In the genomic region with DNA sequence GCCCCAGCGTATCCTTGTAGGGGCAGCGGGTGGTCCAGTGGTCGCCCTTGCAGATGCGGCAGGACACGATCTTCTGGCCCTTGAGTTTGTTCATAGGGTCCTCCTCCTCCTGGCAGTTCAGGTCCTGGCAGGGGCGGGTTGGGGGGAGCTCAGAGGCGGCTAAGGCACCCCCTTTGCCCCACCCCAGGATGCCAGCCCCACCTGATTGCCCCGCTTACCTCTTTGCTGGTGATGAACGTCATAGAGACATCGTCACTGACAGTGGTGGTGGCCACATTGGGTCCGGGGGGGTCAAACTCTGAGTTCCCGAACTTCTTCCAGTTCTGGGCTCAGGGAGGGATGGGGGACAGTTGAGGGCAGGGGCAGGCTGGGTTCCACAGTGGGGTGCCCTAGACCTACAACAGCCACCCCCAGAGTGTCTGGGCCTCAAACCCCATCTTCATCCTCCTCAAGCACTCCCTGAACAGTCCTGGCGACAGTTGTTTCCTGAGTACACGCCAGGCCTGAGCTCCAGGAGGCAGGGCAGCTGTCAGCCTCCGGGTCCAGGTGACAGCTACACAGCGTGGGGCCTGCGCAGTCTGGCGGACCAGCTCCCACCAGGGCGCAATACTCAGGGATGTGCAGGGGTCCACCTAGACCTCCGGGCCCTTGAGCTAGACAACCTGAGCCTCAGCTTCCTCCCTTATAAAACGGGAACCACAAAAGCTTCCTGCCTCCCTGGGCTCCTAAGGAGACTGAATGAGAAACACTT, we compare ENCODE assay signal across 19 cellular contexts. TPM values are rescaled to one million over a fixed set of nuclear protein-coding genes. Genes with fewer than 3 reads are reported as not detected.
DNase-seq lines count a peak whose midpoint lies in the region; ATAC-seq and TF ChIP-seq lines count a peak whose summit lies in the region.
"Had no signal": no experiment of that assay in that cellular context is flagged by ENCODE, and none has a peak within 500 bp of the region (broad histone marks: within the 10 kb centered on the region; RNA-seq: fewer than 3 reads in every experiment).

No MANE protein-coding gene starts in this region.

- CTCF ChIA-PET in activated naive CD4-positive, alpha-beta T cell treated with anti-CD3 and anti-CD28 coated beads, Interleukin-2, amount 10 ng/mL, durations not matched to agents 7 days and 5 days (lab: Charles Lee): interaction anchor here (0.6 to 1.6 kb wide), 3 partner anchors 11 to 257 kb away, joined by 3 to 8 read pairs (median 3); partner anchors contain the start of gene PPAN
- CTCF ChIA-PET in activated CD8-positive, alpha-beta T cell treated with anti-CD3 and anti-CD28 coated beads, Interleukin-2, amount 10 ng/mL, durations not matched to agents 7 days and 5 days (lab: Charles Lee): interaction anchor here (0.9 to 1.7 kb wide), 3 partner anchors 18 to 185 kb away, joined by 3 to 8 read pairs (median 8); no protein-coding TSS in a partner anchor

- H3K36me3 ChIP-seq in BE2C: peaks cover 35% of the 10 kb centered on the region

- POLR2A ChIA-PET in activated CD8-positive, alpha-beta T cell treated with anti-CD3 and anti-CD28 coated beads, Interleukin-2, amount 10 ng/mL, durations not matched to agents 7 days and 5 days (lab: Charles Lee): interaction anchor here (0.8 to 9.8 kb wide), 3 partner anchors 13 to 26 kb away, joined by 3 to 92 read pairs (median 6); partner anchors contain the start of genes ANGPTL6 and PPAN

- no peaks in the 10 kb centered on the region for H3K9me3 ChIP-seq in BE2C
- H3K9me3 ChIP-seq: neutrophil, tibial artery had no signal

- H3K9me3 Mint-ChIP-seq in activated naive CD4-positive, alpha-beta T cell treated with anti-CD3 and anti-CD28 coated beads, Interleukin-2, amount 10 ng/mL, durations not matched to agents 7 days and 5 days: no peaks in the 10 kb centered on the region
- H3K9me3 Mint-ChIP-seq in activated CD8-positive, alpha-beta T cell treated with anti-CD3 and anti-CD28 coated beads, Interleukin-2, amount 10 ng/mL, durations not matched to agents 7 days and 5 days (ENCODE audit: insufficient read depth): no peaks in the 10 kb centered on the region
- no peaks in the 10 kb centered on the region for H3K9me3 Mint-ChIP-seq in naive B cell
- no peaks in the 10 kb centered on the region for H3K9me3 Mint-ChIP-seq in type B pancreatic cell

- TF ChIP-seq CTCF in type B pancreatic cell (conservative IDR thresholded peaks at IDR 0.05): no peak
- TF ChIP-seq CTCF in BE2C (IDR thresholded peaks at IDR 0.05; ENCODE audit: low read depth, low read length): no peak

- H3K4me3 Mint-ChIP-seq in activated naive CD4-positive, alpha-beta T cell treated with anti-CD3 and anti-CD28 coated beads, Interleukin-2, amount 10 ng/mL, durations not matched to agents 7 days and 5 days: peak overlapping the region; percentile 18
- H3K4me3 Mint-ChIP-seq in activated CD8-positive, alpha-beta T cell treated with anti-CD3 and anti-CD28 coated beads, Interleukin-2, amount 10 ng/mL, durations not matched to agents 7 days and 5 days: peak overlapping the region; percentile 12
- H3K4me3 Mint-ChIP-seq in naive B cell: peak overlapping the region in 5 of 8 donors; percentile 44 to 90 (median 53)
- H3K4me3 Mint-ChIP-seq in type B pancreatic cell: peak overlapping the region; percentile 28

- H3K27me3 ChIP-seq in BE2C: no peaks in the 10 kb centered on the region
- H3K27me3 ChIP-seq: neutrophil, tibial artery had no signal

- peaks cover 35% of the 10 kb centered on the region for H3K36me3 Mint-ChIP-seq in activated naive CD4-positive, alpha-beta T cell treated with anti-CD3 and anti-CD28 coated beads, Interleukin-2, amount 10 ng/mL, durations not matched to agents 7 days and 5 days
- H3K36me3 Mint-ChIP-seq in activated CD8-positive, alpha-beta T cell treated with anti-CD3 and anti-CD28 coated beads, Interleukin-2, amount 10 ng/mL, durations not matched to agents 7 days and 5 days (ENCODE audit: low read depth): peaks cover 48% of the 10 kb centered on the region
- H3K36me3 Mint-ChIP-seq in naive B cell (no peaks in the 10 kb centered on the region), type B pancreatic cell (no peaks in the 10 kb centered on the region)

- peaks cover 4% of the 10 kb centered on the region; the same call in 1 of the 2 replicates for H3K4me1 ChIP-seq in BE2C

- H3K4me1 Mint-ChIP-seq in activated naive CD4-positive, alpha-beta T cell treated with anti-CD3 and anti-CD28 coated beads, Interleukin-2, amount 10 ng/mL, durations not matched to agents 7 days and 5 days: peaks cover 37% of the 10 kb centered on the region
- H3K4me1 Mint-ChIP-seq in activated CD8-positive, alpha-beta T cell treated with anti-CD3 and anti-CD28 coated beads, Interleukin-2, amount 10 ng/mL, durations not matched to agents 7 days and 5 days (ENCODE audit: low read depth): peaks cover 44% of the 10 kb centered on the region
- H3K4me1 Mint-ChIP-seq in naive B cell: peaks cover 25 to 35% (median 34%) of the 10 kb centered on the region in 3 donors
- H3K4me1 Mint-ChIP-seq in type B pancreatic cell (ENCODE audit: unreplicated experiment): peaks cover 4% of the 10 kb centered on the region

- H3K27ac Mint-ChIP-seq in activated naive CD4-positive, alpha-beta T cell treated with anti-CD3 and anti-CD28 coated beads, Interleukin-2, amount 10 ng/mL, durations not matched to agents 7 days and 5 days: no peak overlapping the region
- no peak overlapping the region for H3K27ac Mint-ChIP-seq in activated CD8-positive, alpha-beta T cell treated with anti-CD3 and anti-CD28 coated beads, Interleukin-2, amount 10 ng/mL, durations not matched to agents 7 days and 5 days
- H3K27ac Mint-ChIP-seq in naive B cell (no peak overlapping the region), type B pancreatic cell (no peak overlapping the region)

- no peak overlapping the region for H3K4me3 ChIP-seq in BE2C (ENCODE audit: low read depth, low read length)
- H3K4me3 ChIP-seq: tibial artery had no signal

- no peak for ATAC-seq in activated CD8-positive, alpha-beta T cell treated with anti-CD3 and anti-CD28 coated beads, Interleukin-2, amount 10 ng/mL, durations not matched to agents 7 days and 5 days
- ATAC-seq in naive B cell (ENCODE audit: low read depth in 2 of 2): no peak
- no peak for ATAC-seq in HG03025 (IDR thresholded peaks at IDR 0.05; ENCODE audit: low FRiP score, unreplicated experiment)

- no peak for DNase-seq in activated naive CD4-positive, alpha-beta T cell treated with anti-CD3 and anti-CD28 coated beads, Interleukin-2, amount 10 ng/mL, durations not matched to agents 7 days and 5 days
- no peak for DNase-seq in activated naive CD4-positive, alpha-beta T cell treated with Interleukin-2 at 50 U/mL for 16 hours
- no peak for DNase-seq in activated CD8-positive, alpha-beta T cell treated with anti-CD3 and anti-CD28 coated beads, Interleukin-2, amount 10 ng/mL, durations not matched to agents 7 days and 5 days
- DNase-seq in naive B cell (no peak), type B pancreatic cell (ENCODE audit: extremely low spot score, unreplicated experiment) (no peak), NCI-H1694 treated with DMSO at 0.1 percent for 48 hours (lab: John Stamatoyannopoulos, UW) (no peak), BE2C (no peak)
- DNase-seq: hypothalamus; kidney glomerular epithelial cell; mesenchymal stem cell; NCI-H2081; stimulated activated naive CD4-positive, alpha-beta T cell; tibial artery had no signal

- no peaks in the 10 kb centered on the region for H3K27me3 Mint-ChIP-seq in activated naive CD4-positive, alpha-beta T cell treated with anti-CD3 and anti-CD28 coated beads, Interleukin-2, amount 10 ng/mL, durations not matched to agents 7 days and 5 days
- H3K27me3 Mint-ChIP-seq in activated CD8-positive, alpha-beta T cell treated with anti-CD3 and anti-CD28 coated beads, Interleukin-2, amount 10 ng/mL, durations not matched to agents 7 days and 5 days (ENCODE audit: low read depth): no peaks in the 10 kb centered on the region
- no peaks in the 10 kb centered on the region for H3K27me3 Mint-ChIP-seq in naive B cell
- H3K27me3 Mint-ChIP-seq in type B pancreatic cell: no peaks in the 10 kb centered on the region

RNA-seq across cellular contexts. Expression of gene EIF3G, which starts 2.7 kb away (rescaled TPM):
- 100 to 1,000 TPM; 229 to 241 TPM for total RNA-seq in activated CD8-positive, alpha-beta T cell treated with anti-CD3 and anti-CD28 coated beads, Interleukin-2, amount 10 ng/mL, durations not matched to agents 7 days and 5 days
- polyA plus RNA-seq in naive B cell (ENCODE audit: low read depth in 6 of 6): 100 to 1,000 TPM; 141 to 177 (median 159) TPM
- 179 and 215 TPM in 2 replicates for total RNA-seq in type B pancreatic cell (ENCODE audit: low replicate concordance)
- polyA plus RNA-seq in BE2C (2012; ENCODE audit: insufficient read depth, insufficient read length, low read depth): 765 TPM

RNA-seq across cellular contexts. Expression of gene P2RY11, which starts 5.5 kb away (rescaled TPM):
- total RNA-seq in activated CD8-positive, alpha-beta T cell treated with anti-CD3 and anti-CD28 coated beads, Interleukin-2, amount 10 ng/mL, durations not matched to agents 7 days and 5 days: 10 to 100 TPM; 50.4 to 53.6 TPM
- polyA plus RNA-seq in naive B cell (ENCODE audit: low read depth in 6 of 6): 1 to 10 TPM in 3 of 6 donors, under 1 TPM in 3; 0.69 to 1.2 (median 0.92) TPM
- total RNA-seq in type B pancreatic cell (ENCODE audit: low replicate concordance): 22.7 and 26.0 TPM in 2 replicates
- polyA plus RNA-seq in BE2C (2012; ENCODE audit: insufficient read depth, insufficient read length, low read depth): 139 TPM

RNA-seq across cellular contexts. Expression of gene PPAN, which starts 10.9 kb away (rescaled TPM):
- total RNA-seq in activated CD8-positive, alpha-beta T cell treated with anti-CD3 and anti-CD28 coated beads, Interleukin-2, amount 10 ng/mL, durations not matched to agents 7 days and 5 days: 100 to 1,000 TPM; 107 to 121 TPM
- polyA plus RNA-seq in naive B cell (ENCODE audit: low read depth in 6 of 6): 10 to 100 TPM in 5 of 6 donors, 1 to 10 TPM in 1; 7.8 to 30.7 (median 15.1) TPM
- 59.2 and 62.4 TPM in 2 replicates for total RNA-seq in type B pancreatic cell (ENCODE audit: low replicate concordance)
- polyA plus RNA-seq in BE2C (2012; ENCODE audit: insufficient read depth, insufficient read length, low read depth): 333 TPM

RNA-seq across cellular contexts. Expression of gene ANGPTL6, which starts 14.6 kb away (rescaled TPM):
- total RNA-seq in activated CD8-positive, alpha-beta T cell treated with anti-CD3 and anti-CD28 coated beads, Interleukin-2, amount 10 ng/mL, durations not matched to agents 7 days and 5 days: 1 to 10 TPM; 3.7 to 3.9 TPM
- 1 to 10 TPM in 1 of 6 donors, under 1 TPM in 3, not detected in 2; 0.39 to 1.1 (median 0.65) TPM for polyA plus RNA-seq in naive B cell (ENCODE audit: low read depth in 6 of 6)
- 0.27 TPM in 1 of 2 replicates, not detected in the other for total RNA-seq in type B pancreatic cell (ENCODE audit: low replicate concordance)
- 1.0 TPM for polyA plus RNA-seq in BE2C (2012; ENCODE audit: insufficient read depth, insufficient read length, low read depth)
- total RNA-seq: A673, endothelial cell of umbilical vein, fibroblast of villous mesenchyme, NCI-H460 had no signal

RNA-seq across cellular contexts. Expression of gene SHFL, which starts 30.9 kb away (rescaled TPM):
- total RNA-seq in activated CD8-positive, alpha-beta T cell treated with anti-CD3 and anti-CD28 coated beads, Interleukin-2, amount 10 ng/mL, durations not matched to agents 7 days and 5 days: 10 to 100 TPM; 81.2 to 89.5 TPM
- polyA plus RNA-seq in naive B cell (ENCODE audit: low read depth in 6 of 6): 10 to 100 TPM; 14.7 to 37.0 (median 23.8) TPM
- 16.8 and 18.9 TPM in 2 replicates for total RNA-seq in type B pancreatic cell (ENCODE audit: low replicate concordance)
- 1.5 TPM for polyA plus RNA-seq in BE2C (2012; ENCODE audit: insufficient read depth, insufficient read length, low read depth)
